Comparison of ENCODE assay signal across 19 cellular contexts in the genomic region with DNA sequence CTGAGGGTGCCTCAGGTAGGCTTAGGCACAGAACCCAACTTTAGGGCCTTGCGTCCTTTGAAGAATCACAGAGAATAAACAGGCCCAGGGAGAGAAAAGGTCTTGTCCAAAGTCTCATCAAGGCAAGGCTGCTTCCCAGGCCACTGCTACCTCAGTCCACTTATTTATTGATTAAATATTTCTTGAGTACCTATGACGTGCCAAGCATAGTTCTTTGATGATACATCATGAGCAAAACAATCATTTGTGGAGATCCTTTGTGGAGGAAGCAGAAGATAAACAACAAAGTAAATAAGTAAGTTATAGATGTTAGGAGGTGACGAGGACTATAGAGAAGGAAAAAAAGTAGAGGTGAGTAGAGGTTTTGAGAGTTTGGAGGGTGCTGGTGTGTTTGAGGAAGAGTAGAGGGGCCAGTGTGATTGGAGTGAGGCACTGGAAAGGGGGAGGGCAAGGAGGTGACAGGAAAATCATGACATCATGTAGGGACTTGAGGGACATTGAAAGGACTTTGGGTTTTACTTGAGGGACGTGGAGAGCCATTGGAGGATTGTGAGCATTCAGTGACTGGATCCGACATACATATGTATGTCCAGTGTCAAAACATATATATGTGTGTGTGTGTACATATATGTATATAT. TPM values are rescaled to one million over a fixed set of nuclear protein-coding genes. Genes with fewer than 3 reads are reported as not detected.
DNase-seq lines count a peak whose midpoint lies in the region; ATAC-seq, FAIRE-seq and TF ChIP-seq lines count a peak whose summit lies in the region.
"Had no signal": no experiment of that assay in that cellular context is flagged by ENCODE, and none has a peak within 500 bp of the region (broad histone marks: within the 10 kb centered on the region; RNA-seq: fewer than 3 reads in every experiment).

No MANE protein-coding gene starts in this region.

- H3K36me3 ChIP-seq in bronchial epithelial cell (ENCODE audit: control insufficient read depth, insufficient read depth, low read length) (no peaks in the 10 kb centered on the region), mucosa of rectum (ENCODE audit: control insufficient read depth in 2 of 2, insufficient read depth in 2 of 2, low read length in 2 of 2) (no peaks in the 10 kb centered on the region)
- H3K36me3 ChIP-seq: thoracic aorta had no signal

- H3K4me3 ChIP-seq in bronchial epithelial cell (ENCODE audit: low read depth, low read length), result no peak overlapping the region
- H3K4me3 ChIP-seq in mucosa of rectum (ENCODE audit: low read length in 2 of 2), result no peak overlapping the region
- H3K4me3 ChIP-seq: thoracic aorta had no signal

- H3K27ac Mint-ChIP-seq in type B pancreatic cell, result peak overlapping the region; percentile 72
- H3K27ac Mint-ChIP-seq: activated T-cell treated with anti-CD3 and anti-CD28 coated beads, Interleukin-2, amount 50 U/mL, for 24 hours; CD14-positive monocyte; natural killer cell treated with Interleukin-12 subunit alpha and Interleukin-12 subunit beta and Interleukin-15 and Interleukin-18, amount 100 ng/mL, for 72 hours had no signal

- H3K9me3 Mint-ChIP-seq in type B pancreatic cell, result peaks cover 5% of the 10 kb centered on the region
- H3K9me3 Mint-ChIP-seq: activated naive CD4-positive, alpha-beta T cell treated with anti-CD3 and anti-CD28 coated beads, Interleukin-2, amount 50 U/mL, for 72 hours; activated T-cell treated with anti-CD3 and anti-CD28 coated beads, Interleukin-2, amount 50 U/mL, for 24 hours; natural killer cell treated with Interleukin-12 subunit alpha and Interleukin-12 subunit beta and Interleukin-15 and Interleukin-18, amount 100 ng/mL, for 72 hours had no signal

- H3K9ac ChIP-seq in mucosa of rectum (ENCODE audit: low read depth in 1 of 2, low read length in 2 of 2), result no peak overlapping the region

- ATAC-seq in HG03520 (IDR thresholded peaks at IDR 0.05; ENCODE audit: unreplicated experiment), result no peak
- ATAC-seq: activated naive CD4-positive, alpha-beta T cell treated with anti-CD3 and anti-CD28 coated beads, Interleukin-2, amount 50 U/mL, for 72 hours; natural killer cell treated with Interleukin-12 subunit alpha and Interleukin-12 subunit beta and Interleukin-15 and Interleukin-18, amount 100 ng/mL, for 72 hours; Right ventricle myocardium inferior had no signal

- no peaks in the 10 kb centered on the region for H3K36me3 Mint-ChIP-seq in type B pancreatic cell
- H3K36me3 Mint-ChIP-seq: activated naive CD4-positive, alpha-beta T cell treated with anti-CD3 and anti-CD28 coated beads, Interleukin-2, amount 50 U/mL, for 72 hours; natural killer cell treated with Interleukin-12 subunit alpha and Interleukin-12 subunit beta and Interleukin-15 and Interleukin-18, amount 100 ng/mL, for 72 hours had no signal

- peaks cover 8 to 19% of the 10 kb centered on the region in 2 donors for H3K4me1 ChIP-seq in mucosa of rectum (ENCODE audit: control insufficient read depth in 2 of 2, insufficient read depth in 2 of 2, low read length in 2 of 2)

- no peaks in the 10 kb centered on the region for H3K27me3 ChIP-seq in bronchial epithelial cell (ENCODE audit: control insufficient read depth, insufficient read depth, low read length)
- no peaks in the 10 kb centered on the region for H3K27me3 ChIP-seq in mucosa of rectum (ENCODE audit: control insufficient read depth in 2 of 2, insufficient read depth in 2 of 2, low read length in 2 of 2)

- H3K27ac ChIP-seq in mucosa of rectum (ENCODE audit: low read depth in 2 of 2, low read length in 2 of 2), result peak overlapping the region; percentile 72 to 87
- H3K27ac ChIP-seq: thoracic aorta had no signal

- H3K27me3 Mint-ChIP-seq in type B pancreatic cell, result no peaks in the 10 kb centered on the region
- H3K27me3 Mint-ChIP-seq: activated T-cell treated with anti-CD3 and anti-CD28 coated beads, Interleukin-2, amount 50 U/mL, for 24 hours; natural killer cell treated with Interleukin-12 subunit alpha and Interleukin-12 subunit beta and Interleukin-15 and Interleukin-18, amount 100 ng/mL, for 72 hours had no signal

- H3K9me3 ChIP-seq in mucosa of rectum (ENCODE audit: control insufficient read depth in 2 of 2, low read length in 2 of 2), result no peaks in the 10 kb centered on the region
- H3K9me3 ChIP-seq: thoracic aorta had no signal

- DNase-seq in NCI-H2196 (lab: John Stamatoyannopoulos, UW; ENCODE audit: unreplicated experiment) (peak; percentile 54), NCI-H2196 treated with DMSO at 0.1 percent for 48 hours (lab: John Stamatoyannopoulos, UW; ENCODE audit: unreplicated experiment) (no peak), bronchial epithelial cell (ENCODE audit: low read depth) (peak; percentile 53), type B pancreatic cell (ENCODE audit: extremely low spot score, unreplicated experiment) (no peak), dermis blood vessel endothelial cell (no peak), SIG-M5 treated with dmso at 0.1 percent for 504 hours (lab: John Stamatoyannopoulos, UW; ENCODE audit: unreplicated experiment) (no peak)
- DNase-seq: activated CD4-positive, alpha-beta T cell treated with anti-CD3 and anti-CD28 coated beads, Interleukin-2, amount 50 U/mL, for 4 hours; activated T-cell treated with anti-CD3 and anti-CD28 coated beads, Interleukin-2, amount 50 U/mL, for 24 hours; cortex of kidney; head of caudate nucleus; NCI-H2227 treated with DMSO at 0.1 percent for 48 hours had no signal

- peaks cover 13% of the 10 kb centered on the region for H3K4me1 Mint-ChIP-seq in type B pancreatic cell (ENCODE audit: unreplicated experiment)

- no peak for FAIRE-seq in bronchial epithelial cell (lab: Jason Lieb, UNC)
- FAIRE-seq: A204.1 had no signal

- TF ChIP-seq CTCF in bronchial epithelial cell (IDR thresholded peaks at IDR 0.05; ENCODE audit: insufficient read depth, low read length, severe bottlenecking), result no peak
- TF ChIP-seq CTCF in type B pancreatic cell (conservative IDR thresholded peaks at IDR 0.05), result no peak

- no peak overlapping the region for H3K4me3 Mint-ChIP-seq in type B pancreatic cell
- H3K4me3 Mint-ChIP-seq: activated T-cell treated with anti-CD3 and anti-CD28 coated beads, Interleukin-2, amount 50 U/mL, for 24 hours; CD14-positive monocyte; natural killer cell treated with Interleukin-12 subunit alpha and Interleukin-12 subunit beta and Interleukin-15 and Interleukin-18, amount 100 ng/mL, for 72 hours had no signal

RNA-seq across cellular contexts. Expression of a gene that starts 14.1 kb away (rescaled TPM):
- total RNA-seq in bronchial epithelial cell (30.5 and 48.5 TPM in 2 replicates), type B pancreatic cell (ENCODE audit: low replicate concordance) (111 and 170 TPM in 2 replicates), dermis blood vessel endothelial cell (58.2 and 58.8 TPM in 2 replicates)

Comparison
In these comparisons a context has a peak if more than half of its experiments do, and no peak if none do; other contexts are left out.
1. DNase-seq: peak in NCI-H2196 (single experiment) and bronchial epithelial cell (single experiment); none in NCI-H2196 treated with DMSO at 0.1 percent for 48 hours (single experiment), type B pancreatic cell (single experiment), dermis blood vessel endothelial cell (single experiment) and SIG-M5 treated with dmso at 0.1 percent for 504 hours (single experiment).